ENCODE assay signal across 19 cellular contexts in the genomic region with DNA sequence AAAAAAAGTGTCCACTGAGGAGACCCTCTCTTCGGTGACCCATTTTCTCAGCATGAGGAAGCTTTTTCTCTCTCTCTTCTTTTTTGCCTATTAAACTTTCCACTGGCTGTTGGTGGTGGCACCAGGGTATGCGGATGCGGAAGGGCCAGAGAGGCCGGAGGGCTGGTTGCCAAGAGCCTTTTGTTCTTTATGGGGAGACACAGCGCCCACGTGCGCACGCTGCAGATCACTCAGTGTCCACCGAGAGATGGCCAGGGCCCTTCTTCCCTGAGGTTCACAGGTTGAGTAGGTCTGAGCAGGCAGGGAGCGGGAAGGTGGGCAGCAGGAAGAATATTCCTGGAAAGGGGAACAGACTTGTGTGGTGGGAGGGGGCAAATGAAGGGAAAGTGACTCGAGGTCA.
DNase-seq lines count a peak whose midpoint lies in the region; ATAC-seq and TF ChIP-seq lines count a peak whose summit lies in the region.
"Had no signal": no experiment of that assay in that cellular context is flagged by ENCODE, and none has a peak within 500 bp of the region (broad histone marks: within the 10 kb centered on the region; RNA-seq: fewer than 3 reads in every experiment).

No MANE protein-coding gene starts in this region.

- intact Hi-C loops in CD14-positive monocyte (cut with micrococcal nuclease), result no loop called here

- H3K4me1 Mint-ChIP-seq in CD14-positive monocyte (peaks cover 56% of the 10 kb centered on the region), nephron progenitor cell (peaks cover 11% of the 10 kb centered on the region)
- peaks cover 56 to 80% (median 79%) of the 10 kb centered on the region in 3 donors for H3K4me1 Mint-ChIP-seq in CD8-positive, alpha-beta memory T cell
- peaks cover 76% of the 10 kb centered on the region for H3K4me1 Mint-ChIP-seq in central memory CD8-positive, alpha-beta T cell

- TF ChIP-seq CTCF in CD14-positive monocyte (IDR thresholded peaks at IDR 0.05) (no peak), nephron progenitor cell (IDR thresholded peaks at IDR 0.05) (no peak)

- H3K27me3 Mint-ChIP-seq in CD14-positive monocyte (ENCODE audit: low read depth in 3 of 3), result peaks cover 0 to 2% (median 0%) of the 10 kb centered on the region in 3 donors
- H3K27me3 Mint-ChIP-seq in CD8-positive, alpha-beta memory T cell, result peaks cover 0 to 2% of the 10 kb centered on the region in 2 donors
- no peaks in the 10 kb centered on the region for H3K27me3 Mint-ChIP-seq in central memory CD8-positive, alpha-beta T cell
- H3K27me3 Mint-ChIP-seq in nephron progenitor cell (ENCODE audit: low read depth, poor library complexity), result no peaks in the 10 kb centered on the region

- peaks cover 68 to 78% of the 10 kb centered on the region in 2 donors for H3K36me3 Mint-ChIP-seq in CD14-positive monocyte
- peaks cover 18 to 65% (median 20%) of the 10 kb centered on the region in 3 donors for H3K36me3 Mint-ChIP-seq in CD8-positive, alpha-beta memory T cell
- peaks cover 51% of the 10 kb centered on the region for H3K36me3 Mint-ChIP-seq in central memory CD8-positive, alpha-beta T cell (ENCODE audit: insufficient read depth)
- peaks cover 14% of the 10 kb centered on the region for H3K36me3 Mint-ChIP-seq in nephron progenitor cell (ENCODE audit: low read depth)

- H3K27ac Mint-ChIP-seq in CD14-positive monocyte, result peak overlapping the region; percentile 74 to 94 (median 84)
- peak overlapping the region in 7 of 8 donors; percentile 58 to 98 (median 88) for H3K27ac Mint-ChIP-seq in CD8-positive, alpha-beta memory T cell
- H3K27ac Mint-ChIP-seq in central memory CD8-positive, alpha-beta T cell (ENCODE audit: low read depth), result peak overlapping the region; percentile 95
- H3K27ac Mint-ChIP-seq in nephron progenitor cell, result peak overlapping the region; percentile 50

- CTCF ChIA-PET in CD8-positive, alpha-beta memory T cell (lab: Charles Lee), result interaction anchor here (1.4 to 8.8 kb wide), 3 partner anchors 14 to 68 kb away, joined by 5 to 98 read pairs (median 8); a partner anchor contains a TSS

- no peak for ATAC-seq in central memory CD8-positive, alpha-beta T cell (replicated peaks; ENCODE audit: extremely low read depth, poor library complexity, severe bottlenecking)
- ATAC-seq: esophagus mucosa had no signal

- no peaks in the 10 kb centered on the region for H3K27me3 ChIP-seq in CD8-positive, alpha-beta memory T cell (ENCODE audit: insufficient read depth, low read length, poor library complexity, severe bottlenecking)
- H3K27me3 ChIP-seq: BE2C, right lobe of liver, SJSA1 had no signal

- DNase-seq in CD14-positive monocyte (ENCODE audit: low spot score), result no peak
- DNase-seq in CD8-positive, alpha-beta memory T cell, result no peak
- no peak for DNase-seq in central memory CD8-positive, alpha-beta T cell (ENCODE audit: low spot score in 2 of 2)
- DNase-seq in nephron progenitor cell, result no peak
- DNase-seq in NAMALWA (ENCODE audit: low spot score), result no peak
- DNase-seq in pons (ENCODE audit: low spot score), result no peak
- no peak for DNase-seq in D341Med (ENCODE audit: low spot score)
- DNase-seq: activated CD4-positive, alpha-beta T cell treated with anti-CD3 and anti-CD28 coated beads, Interleukin-2, amount 50 U/mL, for 1 hour; BE2C; cortex of kidney; H9; MM.1S; NCI-H526 treated with DMSO at 0.1 percent for 48 hours; OCI-M1; stimulated activated CD4-positive, alpha-beta T cell treated with anti-CD3 and anti-CD28 coated beads, Interleukin-1b, Interleukin-23, amount 100 ng/mL, for 48 hours had no signal

- H3K27ac ChIP-seq in CD8-positive, alpha-beta memory T cell (ENCODE audit: low read depth, low read length), result no peak overlapping the region
- H3K27ac ChIP-seq: right lobe of liver, SJSA1 had no signal

- H3K4me3 Mint-ChIP-seq in CD14-positive monocyte (no peak overlapping the region), nephron progenitor cell (no peak overlapping the region)
- H3K4me3 Mint-ChIP-seq in CD8-positive, alpha-beta memory T cell, result peak overlapping the region in 6 of 7 donors; percentile 8 to 53 (median 34)
- H3K4me3 Mint-ChIP-seq in central memory CD8-positive, alpha-beta T cell, result no peak overlapping the region
- H3K4me3 Mint-ChIP-seq: H9 had no signal

- peaks cover 7% of the 10 kb centered on the region for H3K36me3 ChIP-seq in CD8-positive, alpha-beta memory T cell (ENCODE audit: insufficient read depth, low read length)
- H3K36me3 ChIP-seq: BE2C, right lobe of liver had no signal

- H3K4me1 ChIP-seq in CD8-positive, alpha-beta memory T cell (ENCODE audit: insufficient read depth, low read length), result peaks cover 55% of the 10 kb centered on the region
- H3K4me1 ChIP-seq: BE2C, right lobe of liver had no signal

- POLR2A ChIA-PET in CD8-positive, alpha-beta memory T cell (lab: Charles Lee), result interaction anchor here (0.7 to 5.6 kb wide), 2 partner anchors 15 to 56 kb away, joined by 3 to 42 read pairs; no protein-coding TSS in a partner anchor

- no peak overlapping the region for H3K4me3 ChIP-seq in CD8-positive, alpha-beta memory T cell (ENCODE audit: low read length)
- H3K4me3 ChIP-seq: right lobe of liver, SJSA1 had no signal

- H3K9me3 ChIP-seq in CD8-positive, alpha-beta memory T cell (ENCODE audit: low read length), result no peaks in the 10 kb centered on the region
- H3K9me3 ChIP-seq: BE2C, right lobe of liver, SJSA1 had no signal

- H3K9me3 Mint-ChIP-seq in CD14-positive monocyte, result peaks cover 0 to 5% (median 2%) of the 10 kb centered on the region in 7 donors
- H3K9me3 Mint-ChIP-seq in CD8-positive, alpha-beta memory T cell, result no peaks in the 10 kb centered on the region
- no peaks in the 10 kb centered on the region for H3K9me3 Mint-ChIP-seq in central memory CD8-positive, alpha-beta T cell
- H3K9me3 Mint-ChIP-seq in nephron progenitor cell, result no peaks in the 10 kb centered on the region
- H3K9me3 Mint-ChIP-seq: activated T-helper 2 cell treated with anti-CD3 and anti-CD28 coated beads, Interferon-gamma antibody, Interleukin-2, Interleukin-4, amounts not matched to agents 10 μg/mL and 5 μg/mL and 100 μg/mL, durations not matched to agents 14 hours and 24 hours and 36 hours; H9 had no signal

Comparison
In these comparisons a context has a peak if more than half of its experiments do, and no peak if none do; other contexts are left out.
1. H3K4me3 Mint-ChIP-seq: peak in CD8-positive, alpha-beta memory T cell (6 of 7); none in CD14-positive monocyte (0 of 2), central memory CD8-positive, alpha-beta T cell (single experiment) and nephron progenitor cell (single experiment).
2. Peak in every context shown above with its lines, with median percentiles within 50 percentile points of each other: H3K27ac Mint-ChIP-seq.